ENCODE assay signal across 7 cellular contexts in the genomic region with DNA sequence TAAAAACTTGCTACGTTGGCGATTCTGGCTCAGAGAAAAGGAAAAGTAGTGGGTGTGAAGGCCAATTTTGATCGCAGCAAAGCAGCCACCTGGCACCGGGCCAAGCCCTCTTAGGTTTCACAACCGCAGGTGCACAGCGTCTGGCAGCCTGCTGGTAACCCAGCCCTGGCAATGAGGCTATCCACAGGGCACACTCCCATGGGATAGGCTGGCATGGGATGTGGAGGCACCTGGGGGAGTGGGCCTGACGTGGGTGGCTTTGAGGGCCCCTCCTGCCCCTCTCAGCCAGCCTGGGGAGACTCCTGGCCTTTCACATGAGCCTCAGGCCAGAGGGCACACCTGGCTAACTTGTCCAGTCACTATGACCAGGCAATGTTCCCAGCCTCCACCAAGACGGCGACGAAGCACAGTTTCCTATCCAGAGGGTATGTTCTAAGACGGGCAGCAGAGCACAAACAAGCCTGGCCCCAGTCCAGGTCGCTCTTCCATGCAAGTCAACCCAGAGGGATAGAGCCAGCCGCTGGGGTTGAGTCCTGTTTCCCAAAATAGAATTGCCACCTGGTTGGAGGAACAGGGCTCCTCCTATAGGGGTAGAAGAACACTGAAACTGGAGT. TPM values are rescaled to one million over a fixed set of nuclear protein-coding genes. Genes with fewer than 3 reads are reported as not detected.
DNase-seq lines count a peak whose midpoint lies in the region; ATAC-seq and TF ChIP-seq lines count a peak whose summit lies in the region.

No MANE protein-coding gene starts in this region.

- ATAC-seq in GM19351 (IDR thresholded peaks at IDR 0.05; ENCODE audit: unreplicated experiment) = peak; percentile 32
- no peak for ATAC-seq in natural killer cell treated with Interleukin-12 subunit alpha and Interleukin-12 subunit beta and Interleukin-15 and Interleukin-18, amount 100 ng/mL, for 72 hours

- peaks cover 32% of the 10 kb centered on the region for H3K4me1 Mint-ChIP-seq in HFFc6 (ENCODE audit: low read depth)
- H3K4me1 Mint-ChIP-seq in natural killer cell treated with Interleukin-12 subunit alpha and Interleukin-12 subunit beta and Interleukin-15 and Interleukin-18, amount 100 ng/mL, for 72 hours (ENCODE audit: low read depth in 2 of 2) = peaks cover 0 to under 1% of the 10 kb centered on the region in 2 donors

- H2AFZ ChIP-seq in KMS-11 (ENCODE audit: low read depth) = peak overlapping the region; percentile 26; the same call in 1 of the 2 replicates

- H3K4me3 Mint-ChIP-seq in HFFc6 = no peak overlapping the region
- no peak overlapping the region for H3K4me3 Mint-ChIP-seq in natural killer cell treated with Interleukin-12 subunit alpha and Interleukin-12 subunit beta and Interleukin-15 and Interleukin-18, amount 100 ng/mL, for 72 hours

- no peak overlapping the region for H3K4me3 ChIP-seq in KMS-11 (IDR thresholded peaks at IDR 0.05; ENCODE audit: insufficient read depth, low read depth, low read length)
- peak overlapping the region in 1 of 4 donors; percentile 25 for H3K4me3 ChIP-seq in Peyer's patch
- H3K4me3 ChIP-seq in epithelial cell of esophagus (ENCODE audit: low read length) = no peak overlapping the region

- H4K20me1 ChIP-seq in KMS-11 (ENCODE audit: insufficient read depth) = no peaks in the 10 kb centered on the region

- peaks cover 2% of the 10 kb centered on the region; the same call in 1 of the 2 replicates for H3K27me3 Mint-ChIP-seq in HFFc6 (ENCODE audit: insufficient read depth)
- H3K27me3 Mint-ChIP-seq in natural killer cell treated with Interleukin-12 subunit alpha and Interleukin-12 subunit beta and Interleukin-15 and Interleukin-18, amount 100 ng/mL, for 72 hours = peaks cover 14 to 15% of the 10 kb centered on the region in 2 donors

- H3K9me3 Mint-ChIP-seq in HFFc6 = no peaks in the 10 kb centered on the region
- H3K9me3 Mint-ChIP-seq in natural killer cell treated with Interleukin-12 subunit alpha and Interleukin-12 subunit beta and Interleukin-15 and Interleukin-18, amount 100 ng/mL, for 72 hours = no peaks in the 10 kb centered on the region

- H3K27ac ChIP-seq in KMS-11 (peak overlapping the region; percentile 56), Peyer's patch (peak overlapping the region in 3 of 4 donors; percentile 64 to 90 (median 89))

- H3K36me3 Mint-ChIP-seq in HFFc6 (ENCODE audit: low read depth) = peaks cover 20% of the 10 kb centered on the region
- H3K36me3 Mint-ChIP-seq in natural killer cell treated with Interleukin-12 subunit alpha and Interleukin-12 subunit beta and Interleukin-15 and Interleukin-18, amount 100 ng/mL, for 72 hours = no peaks in the 10 kb centered on the region

- TF ChIP-seq POLR2A in Peyer's patch (IDR thresholded peaks at IDR 0.05) = peak; percentile 16 to 25

- H3K27ac Mint-ChIP-seq in HFFc6 = no peak overlapping the region
- H3K27ac Mint-ChIP-seq in natural killer cell treated with Interleukin-12 subunit alpha and Interleukin-12 subunit beta and Interleukin-15 and Interleukin-18, amount 100 ng/mL, for 72 hours = no peak overlapping the region

- DNase-seq in Peyer's patch (peak; percentile 48 to 91 (median 89)), epithelial cell of esophagus (ENCODE audit: low read depth) (peak; percentile 75), HFFc6 (no peak)
- peak in 2 of 3 donors; percentile 20 to 24 for DNase-seq in stimulated activated CD4-positive, alpha-beta T cell treated with anti-CD3 and anti-CD28 coated beads, Interleukin-12 subunit alpha, Interleukin-12 subunit beta, amount 100 ng/mL, for 48 hours (ENCODE audit: low read depth in 2 of 3, low spot score in 1 of 3)
- DNase-seq in natural killer cell treated with Interleukin-12 subunit alpha and Interleukin-12 subunit beta and Interleukin-15 and Interleukin-18, amount 100 ng/mL, for 72 hours (ENCODE audit: low spot score) = no peak

- peak overlapping the region; percentile 46; the same call in 1 of the 2 replicates for H3K9ac ChIP-seq in KMS-11

- peak overlapping the region; percentile 91 for H3K4me2 ChIP-seq in KMS-11

- H3K4me1 ChIP-seq in KMS-11 (ENCODE audit: low read depth, poor library complexity, severe bottlenecking) = peaks cover 60% of the 10 kb centered on the region
- peaks cover 0 to 24% (median 2%) of the 10 kb centered on the region in 4 donors for H3K4me1 ChIP-seq in Peyer's patch

- H3K9me3 ChIP-seq in Peyer's patch = no peaks in the 10 kb centered on the region

- H3K36me3 ChIP-seq in KMS-11 (ENCODE audit: insufficient read depth) (no peaks in the 10 kb centered on the region), Peyer's patch (peaks cover 0 to 24% (median 0%) of the 10 kb centered on the region in 3 donors)

- H3K79me2 ChIP-seq in KMS-11 (ENCODE audit: insufficient read depth, low read depth) = no peaks in the 10 kb centered on the region

- H3K27me3 ChIP-seq in KMS-11 (ENCODE audit: insufficient read depth, low read depth) = no peaks in the 10 kb centered on the region
- H3K27me3 ChIP-seq in Peyer's patch = no peaks in the 10 kb centered on the region

- no peak; the same call in 1 of the 2 replicates for TF ChIP-seq CTCF in KMS-11 (conservative IDR thresholded peaks at IDR 0.05; ENCODE audit: low read depth, low read length)
- TF ChIP-seq CTCF in Peyer's patch (IDR thresholded peaks at IDR 0.05) = peak in 1 of 6 experiments; percentile 7
- no peak for TF ChIP-seq CTCF in epithelial cell of esophagus (IDR thresholded peaks at IDR 0.05; ENCODE audit: insufficient read depth, low read depth, low read length, missing control alignments)
- no peak for TF ChIP-seq CTCF in HFFc6 (IDR thresholded peaks at IDR 0.05)

RNA-seq across cellular contexts. Expression of a gene that starts 19.0 kb away (rescaled TPM):
- total RNA-seq in Peyer's patch = 100 to 1,000 TPM in 3 of 4 donors, 10 to 100 TPM in 1; 17.3 to 166 (median 120) TPM
- 10 to 100 TPM; 30.2 to 39.0 (median 38.0) TPM for total RNA-seq in HFFc6 (2021; fragmentation: NEBNext Ultra II Directional; extraction: Animal tissue kit (Norgen Biotek cat#: 25700))
- under 1 TPM in 1 of 2 donors, not detected in 1; 0.36 TPM for total RNA-seq in natural killer cell treated with Interleukin-12 subunit alpha and Interleukin-12 subunit beta and Interleukin-15 and Interleukin-18, amount 100 ng/mL, for 72 hours

RNA-seq across cellular contexts. Expression of a gene that starts 38.6 kb away (rescaled TPM):
- 100 to 1,000 TPM in 1 of 4 donors, 10 to 100 TPM in 3; 61.9 to 113 (median 81.0) TPM for total RNA-seq in Peyer's patch
- total RNA-seq in HFFc6 (2021; fragmentation: NEBNext Ultra II Directional; extraction: Animal tissue kit (Norgen Biotek cat#: 25700)) = 100 to 1,000 TPM; 274 to 362 (median 330) TPM
- 100 to 1,000 TPM; 311 to 417 TPM for total RNA-seq in natural killer cell treated with Interleukin-12 subunit alpha and Interleukin-12 subunit beta and Interleukin-15 and Interleukin-18, amount 100 ng/mL, for 72 hours

RNA-seq across cellular contexts. Expression of a gene that starts 39.0 kb away (rescaled TPM):
- 10 to 100 TPM; 14.9 to 25.6 (median 21.3) TPM for total RNA-seq in Peyer's patch
- 10 to 100 TPM; 16.3 to 26.2 (median 18.8) TPM for total RNA-seq in HFFc6 (2021; fragmentation: NEBNext Ultra II Directional; extraction: Animal tissue kit (Norgen Biotek cat#: 25700))
- 10 to 100 TPM; 20.5 to 40.9 TPM for total RNA-seq in natural killer cell treated with Interleukin-12 subunit alpha and Interleukin-12 subunit beta and Interleukin-15 and Interleukin-18, amount 100 ng/mL, for 72 hours

Comparison
In these comparisons a context has a peak if more than half of its experiments do, and no peak if none do; other contexts are left out.
1. DNase-seq: peak in Peyer's patch (3 of 3), epithelial cell of esophagus (single experiment) and stimulated activated CD4-positive, alpha-beta T cell treated with anti-CD3 and anti-CD28 coated beads, Interleukin-12 subunit alpha, Interleukin-12 subunit beta, amount 100 ng/mL, for 48 hours (2 of 3); none in HFFc6 (single experiment) and natural killer cell treated with Interleukin-12 subunit alpha and Interleukin-12 subunit beta and Interleukin-15 and Interleukin-18, amount 100 ng/mL, for 72 hours (single experiment).
2. RNA of a gene that starts 19.0 kb away (total RNA-seq): 17.3 to 166 TPM in Peyer's patch and 30.2 to 39.0 TPM in HFFc6; 0.36 TPM in natural killer cell treated with Interleukin-12 subunit alpha and Interleukin-12 subunit beta and Interleukin-15 and Interleukin-18, amount 100 ng/mL, for 72 hours; every median in the first group is over 10 times any median in the second.